Comparison of ENCODE assay signal across 22 cellular contexts in genomic region chr2:201926071-201926470, GRCh38.
"Had no signal": no experiment of that assay in that cellular context is flagged by ENCODE, and none has a peak within 500 bp of the region (broad histone marks: within the 10 kb centered on the region; RNA-seq: fewer than 3 reads in every experiment).

No MANE protein-coding gene starts in this region.

- H3K9me3 ChIP-seq: breast epithelium, Peyer's patch had no signal

- H3K27me3 ChIP-seq: breast epithelium, Peyer's patch had no signal

- H3K27ac Mint-ChIP-seq: activated CD8-positive, alpha-beta T cell treated with anti-CD3 and anti-CD28 coated beads for 36 hours; activated naive CD8-positive, alpha-beta T cell treated with anti-CD3 and anti-CD28 coated beads, Interleukin-2, amount 10 ng/mL, durations not matched to agents 7 days and 5 days; T-cell had no signal

- H3K4me1 Mint-ChIP-seq: T-cell had no signal

- H3K4me3 ChIP-seq: breast epithelium, Peyer's patch had no signal

- H3K4me1 ChIP-seq: breast epithelium, Peyer's patch had no signal

- H3K27ac ChIP-seq: breast epithelium, Peyer's patch, RWPE1, WERI-Rb-1 had no signal

- ATAC-seq: activated CD4-positive, CD25-positive, alpha-beta regulatory T cell treated with anti-CD3 and anti-CD28 coated beads, Interleukin-2, amount 50 U/mL, for 24 hours; activated CD8-positive, alpha-beta T cell treated with anti-CD3 and anti-CD28 coated beads for 36 hours; T-cell had no signal

- H3K36me3 ChIP-seq: breast epithelium, Peyer's patch, WERI-Rb-1 had no signal

- H3K36me3 Mint-ChIP-seq: activated naive CD8-positive, alpha-beta T cell treated with anti-CD3 and anti-CD28 coated beads, Interleukin-2, amount 10 ng/mL, durations not matched to agents 7 days and 5 days; T-cell had no signal

- H3K4me3 Mint-ChIP-seq: activated CD8-positive, alpha-beta T cell treated with anti-CD3 and anti-CD28 coated beads for 36 hours; activated naive CD8-positive, alpha-beta T cell treated with anti-CD3 and anti-CD28 coated beads, Interleukin-2, amount 10 ng/mL, durations not matched to agents 7 days and 5 days; T-cell had no signal

- DNase-seq: activated CD4-positive, alpha-beta T cell treated with anti-CD3 and anti-CD28 coated beads for 4 hours; activated CD8-positive, alpha-beta memory T cell treated with anti-CD3 and anti-CD28 coated beads, Interleukin-2, amount 50 U/mL, for 48 hours; activated CD8-positive, alpha-beta T cell treated with anti-CD3 and anti-CD28 coated beads for 36 hours; activated naive CD4-positive, alpha-beta T cell treated with anti-CD3 and anti-CD28 coated beads, Interleukin-2, amount 50 U/mL, for 16 hours; activated naive CD8-positive, alpha-beta T cell treated with anti-CD3 and anti-CD28 coated beads, Interleukin-2, amount 10 ng/mL, durations not matched to agents 7 days and 5 days; activated T-cell treated with anti-CD3 and anti-CD28 coated beads, Interleukin-2, amount 50 U/mL, for 1 hour; aorta; caudate nucleus; MM.1S; NCI-H1105; NCI-H1436; NCI-H1694 treated with DMSO at 0.1 percent for 48 hours; NCI-H2029 treated with DMSO at 0.1 percent for 48 hours; NCI-H524; Peyer's patch; SHP77; T-cell; T-helper 2 cell; WERI-Rb-1 had no signal
